Comparison of ENCODE assay signal across 27 cellular contexts in genomic region chr17:68231536-68231935, GRCh38. TPM values are rescaled to one million over a fixed set of nuclear protein-coding genes. Genes with fewer than 3 reads are reported as not detected.
"Had no signal": no experiment of that assay in that cellular context is flagged by ENCODE, and none has a peak within 500 bp of the region (broad histone marks: within the 10 kb centered on the region; RNA-seq: fewer than 3 reads in every experiment).

No MANE protein-coding gene starts in this region.

- H3K27ac Mint-ChIP-seq: activated B cell treated with CpG ODN at 0.5 μM for 24 hours; activated CD4-positive, alpha-beta memory T cell treated with anti-CD3 and anti-CD28 coated beads for 36 hours; activated CD4-positive, alpha-beta T cell treated with anti-CD3 and anti-CD28 coated beads, Interleukin-2, amount 10 ng/mL, durations not matched to agents 7 days and 5 days; activated naive CD8-positive, alpha-beta T cell had no signal

- H3K9me3 Mint-ChIP-seq: activated B cell treated with CpG ODN at 0.5 μM for 24 hours; activated CD4-positive, alpha-beta memory T cell treated with anti-CD3 and anti-CD28 coated beads for 36 hours; activated CD4-positive, alpha-beta T cell treated with anti-CD3 and anti-CD28 coated beads, Interleukin-2, amount 10 ng/mL, durations not matched to agents 7 days and 5 days; activated T-cell treated with anti-CD3 and anti-CD28 coated beads, Interleukin-2, amount 50 U/mL, for 4 hours; brain; T-cell had no signal

- H3K4me3 Mint-ChIP-seq: activated B cell treated with CpG ODN at 0.5 μM for 24 hours; activated CD4-positive, alpha-beta memory T cell treated with anti-CD3 and anti-CD28 coated beads for 36 hours; activated CD4-positive, alpha-beta T cell treated with anti-CD3 and anti-CD28 coated beads, Interleukin-2, amount 10 ng/mL, durations not matched to agents 7 days and 5 days; activated naive CD8-positive, alpha-beta T cell; activated T-cell treated with anti-CD3 and anti-CD28 coated beads, Interleukin-2, amount 50 U/mL, for 4 hours; brain; T-cell had no signal

- ATAC-seq: activated T-cell treated with anti-CD3 and anti-CD28 coated beads, Interleukin-2, amount 50 U/mL, for 4 hours; K562; T-cell had no signal

- H3K27me3 ChIP-seq: cardiac muscle cell had no signal

- DNase-seq: activated B cell treated with CpG ODN at 0.5 μM for 24 hours; activated CD4-positive, alpha-beta memory T cell treated with anti-CD3 and anti-CD28 coated beads for 36 hours; activated CD4-positive, alpha-beta T cell treated with anti-CD3 and anti-CD28 coated beads for 1 hour; activated CD4-positive, alpha-beta T cell treated with anti-CD3 and anti-CD28 coated beads, Interleukin-2, amount 10 ng/mL, durations not matched to agents 7 days and 5 days; activated CD8-positive, alpha-beta memory T cell treated with anti-CD3 and anti-CD28 coated beads for 24 hours; activated effector memory CD4-positive, alpha-beta T cell treated with anti-CD3 and anti-CD28 coated beads, Interleukin-2, amount 50 U/mL, for 16 hours; activated naive CD4-positive, alpha-beta T cell treated with Interleukin-2 at 50 U/mL for 16 hours; activated T-cell treated with anti-CD3 and anti-CD28 coated beads, Interleukin-2, amount 50 U/mL, for 4 hours; amygdala; Kasumi-1; NCI-H1048; NCI-H146; NCI-H187 treated with DMSO at 0.1 percent for 48 hours; NCI-H2081 treated with DMSO at 0.1 percent for 48 hours; NCI-H2171; NCI-H2227 treated with DMSO at 0.1 percent for 48 hours; NCI-H526 treated with DMSO at 0.1 percent for 48 hours; NCI-H82; OCI-M1; SHP77 treated with DMSO at 0.1 percent for 48 hours; T-cell; T-helper 2 cell; T1000 had no signal

- H3K27ac ChIP-seq: cardiac muscle cell had no signal

- H3K27me3 Mint-ChIP-seq: activated B cell treated with CpG ODN at 0.5 μM for 24 hours; activated CD4-positive, alpha-beta memory T cell treated with anti-CD3 and anti-CD28 coated beads for 36 hours; activated CD4-positive, alpha-beta T cell treated with anti-CD3 and anti-CD28 coated beads, Interleukin-2, amount 10 ng/mL, durations not matched to agents 7 days and 5 days; activated naive CD8-positive, alpha-beta T cell; brain; T-cell had no signal

- H3K4me3 ChIP-seq: cardiac muscle cell, K562 had no signal

- H3K36me3 ChIP-seq: cardiac muscle cell had no signal

RNA-seq across cellular contexts. Expression of gene SLC16A6, which starts 59.4 kb away (rescaled TPM):
- polyA plus RNA-seq: cardiac muscle cell had no signal
